ENCODE assay signal across 11 cellular contexts in genomic region chr14:102523200-102524025, GRCh38. TPM values are rescaled to one million over a fixed set of nuclear protein-coding genes. Genes with fewer than 3 reads are reported as not detected.
A peak's percentile ranks its signal among the peaks of the same experiment; 100 is the strongest.
DNase-seq lines count a peak whose midpoint lies in the region; ATAC-seq and TF ChIP-seq lines count a peak whose summit lies in the region.
"Had no signal": no experiment of that assay in that cellular context is flagged by ENCODE, and none has a peak within 500 bp of the region (broad histone marks: within the 10 kb centered on the region; RNA-seq: fewer than 3 reads in every experiment).

No MANE protein-coding gene starts in this region.

- no peak for TF ChIP-seq CTCF in activated B cell treated with CpG ODN at 0.5 μM for 24 hours (IDR thresholded peaks at IDR 0.05)

- H3K4me2 ChIP-seq in mesendoderm (ENCODE audit: low read length), result no peak overlapping the region

- H2BK15ac ChIP-seq in mesendoderm (replicated peaks; ENCODE audit: low read depth), result no peak overlapping the region

- no peak overlapping the region for H3K18ac ChIP-seq in mesendoderm (ENCODE audit: low read length)

- H3K23ac ChIP-seq in mesendoderm (ENCODE audit: low read length), result no peak overlapping the region

- no peaks in the 10 kb centered on the region for H3K79me2 ChIP-seq in mesendoderm (ENCODE audit: control insufficient read depth, insufficient read depth, low read length)

- H4K8ac ChIP-seq in mesendoderm (ENCODE audit: low read depth, low read length), result no peak overlapping the region

- no peaks in the 10 kb centered on the region for H3K27me3 ChIP-seq in mesendoderm (ENCODE audit: insufficient read depth, low read length, poor library complexity)
- H3K27me3 ChIP-seq: tibial artery had no signal

- H3K27ac Mint-ChIP-seq in stimulated activated naive CD8-positive, alpha-beta T cell treated with anti-CD3 and anti-CD28 coated beads, Interleukin-15, Interleukin-2, amounts not matched to agents 100 ng/mL and 50 ng/mL, for 24 hours, result peak overlapping the region; percentile 5
- H3K27ac Mint-ChIP-seq in activated B cell treated with CpG ODN at 0.5 μM for 24 hours, result no peak overlapping the region

- H3K4me1 Mint-ChIP-seq in stimulated activated naive CD8-positive, alpha-beta T cell treated with anti-CD3 and anti-CD28 coated beads, Interleukin-15, Interleukin-2, amounts not matched to agents 100 ng/mL and 50 ng/mL, for 24 hours (ENCODE audit: low read depth), result peaks cover 30% of the 10 kb centered on the region
- H3K4me1 Mint-ChIP-seq in activated B cell treated with CpG ODN at 0.5 μM for 24 hours, result peaks cover 28% of the 10 kb centered on the region

- no peak overlapping the region for H2BK5ac ChIP-seq in mesendoderm (ENCODE audit: low read length)

- H3K4me3 Mint-ChIP-seq in stimulated activated naive CD8-positive, alpha-beta T cell treated with anti-CD3 and anti-CD28 coated beads, Interleukin-15, Interleukin-2, amounts not matched to agents 100 ng/mL and 50 ng/mL, for 24 hours, result peak overlapping the region; percentile 59
- peak overlapping the region; percentile 44 for H3K4me3 Mint-ChIP-seq in activated B cell treated with CpG ODN at 0.5 μM for 24 hours

- H3K27me3 Mint-ChIP-seq in stimulated activated naive CD8-positive, alpha-beta T cell treated with anti-CD3 and anti-CD28 coated beads, Interleukin-15, Interleukin-2, amounts not matched to agents 100 ng/mL and 50 ng/mL, for 24 hours, result peaks cover 2% of the 10 kb centered on the region
- H3K27me3 Mint-ChIP-seq in activated B cell treated with CpG ODN at 0.5 μM for 24 hours, result no peaks in the 10 kb centered on the region

- ATAC-seq in stimulated activated naive CD8-positive, alpha-beta T cell treated with anti-CD3 and anti-CD28 coated beads, Interleukin-15, Interleukin-2, amounts not matched to agents 100 U/mL and 50 U/mL, for 24 hours, result no peak
- ATAC-seq in activated B cell treated with CpG ODN at 0.5 μM for 24 hours (ENCODE audit: low read depth) (no peak), HG02678 (IDR thresholded peaks at IDR 0.05; ENCODE audit: unreplicated experiment) (no peak)

- H2AK5ac ChIP-seq in mesendoderm (ENCODE audit: low read length), result no peak overlapping the region

- H3K36me3 Mint-ChIP-seq in stimulated activated naive CD8-positive, alpha-beta T cell treated with anti-CD3 and anti-CD28 coated beads, Interleukin-15, Interleukin-2, amounts not matched to agents 100 ng/mL and 50 ng/mL, for 24 hours (ENCODE audit: low read depth), result no peaks in the 10 kb centered on the region
- H3K36me3 Mint-ChIP-seq in activated B cell treated with CpG ODN at 0.5 μM for 24 hours (ENCODE audit: low read depth), result no peaks in the 10 kb centered on the region

- no CpG with 5 or more reads among the region's 26 CpGs for WGBS in mesendoderm (ENCODE audit: extremely low coverage, insufficient coverage, low lambda C conversion rate)

- H4K5ac ChIP-seq in mesendoderm (ENCODE audit: low read length), result no peak overlapping the region

- peak overlapping the region; percentile 49 for H3K56ac ChIP-seq in mesendoderm (ENCODE audit: low read length)

- no peaks in the 10 kb centered on the region for H3K4me1 ChIP-seq in mesendoderm (ENCODE audit: control insufficient read depth, low read depth, low read length)

- H3K79me1 ChIP-seq in mesendoderm (ENCODE audit: low read length), result no peaks in the 10 kb centered on the region

- H3K4ac ChIP-seq in mesendoderm (ENCODE audit: low read depth, low read length), result no peak overlapping the region

- H3K27ac ChIP-seq in mesendoderm (ENCODE audit: low read depth, low read length), result no peak overlapping the region

- no peak for DNase-seq in stimulated activated naive CD8-positive, alpha-beta T cell treated with anti-CD3 and anti-CD28 coated beads, Interleukin-15, Interleukin-2, amounts not matched to agents 100 U/mL and 50 U/mL, for 24 hours
- DNase-seq in activated B cell treated with CpG ODN at 0.5 μM for 24 hours (no peak), mesendoderm (no peak), DMS 273 (lab: John Stamatoyannopoulos, UW; ENCODE audit: unreplicated experiment) (no peak), DMS 273 treated with DMSO at 0.1 percent for 48 hours (lab: John Stamatoyannopoulos, UW) (no peak), NOMO-1 treated with DMSO at 0.1 percent for 48 hours (lab: John Stamatoyannopoulos, UW; ENCODE audit: unreplicated experiment) (no peak)
- DNase-seq: activated CD4-positive, alpha-beta T cell treated with anti-CD3 and anti-CD28 coated beads for 1 hour; NCI-H226; tibial artery had no signal

- no peaks in the 10 kb centered on the region for H3K36me3 ChIP-seq in mesendoderm (ENCODE audit: control insufficient read depth, insufficient read depth, low read length)
- H3K36me3 ChIP-seq: tibial artery had no signal

- intact Hi-C loops in activated B cell treated with CpG ODN at 0.5 μM for 24 hours (cut with micrococcal nuclease), result loop anchor here (1.0 to 5.0 kb wide), 9 partner anchors 10 to 552 kb away; partner anchors contain the start of genes ANKRD9 and TRAF3

- H2BK120ac ChIP-seq in mesendoderm (ENCODE audit: low read depth, low read length), result no peak overlapping the region

- H3K9me3 Mint-ChIP-seq in stimulated activated naive CD8-positive, alpha-beta T cell treated with anti-CD3 and anti-CD28 coated beads, Interleukin-15, Interleukin-2, amounts not matched to agents 100 ng/mL and 50 ng/mL, for 24 hours, result no peaks in the 10 kb centered on the region
- H3K9me3 Mint-ChIP-seq in activated B cell treated with CpG ODN at 0.5 μM for 24 hours, result no peaks in the 10 kb centered on the region

- CTCF ChIA-PET in activated B cell treated with CpG ODN at 0.5 μM for 24 hours (lab: Charles Lee), result interaction anchor here (2.2 kb wide), 1 partner anchor 71 kb away, joined by 15 read pairs; no protein-coding TSS in a partner anchor

- POLR2A ChIA-PET in activated B cell treated with CpG ODN at 0.5 μM for 24 hours (lab: Charles Lee), result interaction anchor here (0.6 to 2.1 kb wide), 4 partner anchors 68 to 532 kb away, joined by 3 to 26 read pairs (median 8); no protein-coding TSS in a partner anchor

- no peak overlapping the region for H3K9ac ChIP-seq in mesendoderm (ENCODE audit: low read length)

- H3K4me3 ChIP-seq in mesendoderm (ENCODE audit: low read length), result no peak overlapping the region

RNA-seq across cellular contexts. Expression of gene ANKRD9, which starts 13.8 kb away (rescaled TPM):
- total RNA-seq in activated B cell treated with CpG ODN at 0.5 μM for 24 hours, result 1.4 and 1.8 TPM in 2 replicates
- polyA plus RNA-seq in mesendoderm (2013, experiment 1 of 2), result 7.0 TPM
- 6.6 TPM for polyA plus RNA-seq in mesendoderm (2013, experiment 2 of 2)
